In the genomic region with DNA sequence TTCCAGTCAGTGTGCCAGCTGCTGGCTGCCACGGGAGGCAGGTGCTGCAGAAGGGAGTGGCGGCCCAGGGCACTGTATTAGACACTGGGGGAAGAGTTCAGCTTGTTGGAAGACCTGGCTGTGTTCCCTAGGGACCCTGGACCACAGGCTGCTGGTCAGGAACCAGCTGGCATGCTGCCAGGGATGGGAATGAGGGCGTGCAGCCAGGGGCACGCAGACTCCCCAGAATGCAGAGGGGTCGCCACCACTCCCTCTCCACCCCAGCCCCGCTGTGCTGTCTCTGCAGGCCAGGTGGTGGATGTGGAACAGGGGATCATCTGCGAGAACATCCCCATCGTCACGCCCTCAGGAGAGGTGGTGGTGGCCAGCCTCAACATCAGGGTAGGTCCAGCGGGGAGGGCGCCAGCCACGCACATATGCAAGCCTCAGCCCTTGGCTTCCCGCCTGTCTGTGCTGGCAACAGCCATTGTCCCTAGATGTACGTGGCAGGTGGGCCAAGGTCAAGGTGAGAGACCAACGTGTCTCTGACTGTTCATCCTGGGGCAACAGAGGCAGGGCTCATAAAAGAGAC, we compare ENCODE assay signal across 20 cellular contexts. TPM values are rescaled to one million over a fixed set of nuclear protein-coding genes. Genes with fewer than 3 reads are reported as not detected.
"Had no signal": no experiment of that assay in that cellular context is flagged by ENCODE, and none has a peak within 500 bp of the region (broad histone marks: within the 10 kb centered on the region; RNA-seq: fewer than 3 reads in every experiment).

No MANE protein-coding gene starts in this region.

- H3K36me3 ChIP-seq: cardiac muscle cell, neural progenitor cell, prostate gland, right atrium auricular region, vagina had no signal

- ATAC-seq: esophagus mucosa, gastrocnemius medialis, heart left ventricle, left lung had no signal

- H3K27ac Mint-ChIP-seq: activated naive CD8-positive, alpha-beta T cell; dendritic cell treated with granulocyte-macrophage colony-stimulating factor and Interleukin-4, amounts not matched to agents 40 ng/mL and 50 ng/mL, for 4 days; neural progenitor cell had no signal

- H3K4me1 ChIP-seq: gastrocnemius medialis, heart left ventricle, left lung, neural progenitor cell, prostate gland, right atrium auricular region, stomach, vagina had no signal

- H3K4me3 Mint-ChIP-seq: activated naive CD8-positive, alpha-beta T cell; dendritic cell treated with granulocyte-macrophage colony-stimulating factor and Interleukin-4, amounts not matched to agents 40 ng/mL and 50 ng/mL, for 4 days; naive B cell; neural progenitor cell had no signal

- H3K27me3 ChIP-seq: cardiac muscle cell, gastrocnemius medialis, left lung, neural progenitor cell, right atrium auricular region, stomach, vagina had no signal

- DNase-seq: activated CD4-positive, alpha-beta T cell treated with anti-CD3 and anti-CD28 coated beads, Interleukin-2, amount 50 U/mL, for 4 hours; effector CD8-positive, alpha-beta T cell; gastrocnemius medialis; heart left ventricle; left lung; mammary epithelial cell; midbrain; naive B cell; stimulated activated CD4-positive, alpha-beta T cell treated with anti-CD3 and anti-CD28 coated beads, Interleukin-2, amount 100 ng/mL, for 48 hours; stomach; trophoblast cell had no signal

- H3K9me3 ChIP-seq: gastrocnemius medialis, left lung, prostate gland, vagina had no signal

- H3K4me2 ChIP-seq: neural progenitor cell had no signal

- H3K9ac ChIP-seq: neural progenitor cell had no signal

- H3K27ac ChIP-seq: cardiac muscle cell, gastrocnemius medialis, heart left ventricle, left lung, neural progenitor cell, prostate gland, right atrium auricular region, stomach, vagina had no signal

- H2AFZ ChIP-seq: neural progenitor cell had no signal

- H3K4me3 ChIP-seq: cardiac muscle cell, gastrocnemius medialis, heart left ventricle, left lung, neural progenitor cell, prostate gland, right atrium auricular region, stomach, vagina had no signal

- H3K9me3 Mint-ChIP-seq: dendritic cell treated with granulocyte-macrophage colony-stimulating factor and Interleukin-4, amounts not matched to agents 40 ng/mL and 50 ng/mL, for 4 days had no signal

RNA-seq across cellular contexts. Expression of gene SRPK3, which starts 43.9 kb away (rescaled TPM):
- total RNA-seq: cardiac muscle cell, osteocyte had no signal
